29 cellular contexts compared by ENCODE assay signal in genomic region chr10:95048206-95048605, GRCh38. TPM values are rescaled to one million over a fixed set of nuclear protein-coding genes. Genes with fewer than 3 reads are reported as not detected.
"Had no signal": no experiment of that assay in that cellular context is flagged by ENCODE, and none has a peak within 500 bp of the region (broad histone marks: within the 10 kb centered on the region; RNA-seq: fewer than 3 reads in every experiment).

No MANE protein-coding gene starts in this region.

- H3K27ac ChIP-seq: ascending aorta, cardiac muscle cell, VCaP had no signal

- H3K36me3 ChIP-seq: ascending aorta, cardiac muscle cell had no signal

- H3K9me3 ChIP-seq: ascending aorta had no signal

- ATAC-seq: activated CD8-positive, alpha-beta T cell treated with anti-CD3 and anti-CD28 coated beads for 36 hours; activated naive CD8-positive, alpha-beta T cell treated with anti-CD3 and anti-CD28 coated beads, Interleukin-2, amount 50 U/mL, for 24 hours had no signal

- DNase-seq: activated B cell treated with CpG ODN at 0.5 μM for 24 hours; activated CD4-positive, alpha-beta memory T cell treated with anti-CD3 and anti-CD28 coated beads for 36 hours; activated CD4-positive, alpha-beta T cell treated with anti-CD3 and anti-CD28 coated beads for 4 hours; activated CD4-positive, alpha-beta T cell treated with anti-CD3 and anti-CD28 coated beads, Interleukin-2, amount 10 ng/mL, durations not matched to agents 24 days and 14 days; activated CD4-positive, alpha-beta T cell treated with anti-CD3 and anti-CD28 coated beads, Interleukin-2, amount 50 U/mL, for 1 hour; activated CD4-positive, alpha-beta T cell treated with anti-CD3 and anti-CD28 coated beads, Interleukin-2, amount 50 U/mL, for 4 hours; activated CD4-positive, CD25-positive, alpha-beta regulatory T cell treated with anti-CD3 and anti-CD28 coated beads, Interleukin-2, amount 50 U/mL, for 72 hours; activated CD8-positive, alpha-beta memory T cell treated with anti-CD3 and anti-CD28 coated beads, Interleukin-2, amount 50 U/mL, for 48 hours; activated CD8-positive, alpha-beta T cell treated with anti-CD3 and anti-CD28 coated beads for 36 hours; activated effector memory CD4-positive, alpha-beta T cell treated with Interleukin-2 at 50 U/mL for 16 hours; activated gamma-delta T cell; activated naive CD4-positive, alpha-beta T cell treated with anti-CD3 and anti-CD28 coated beads, Interleukin-2, amount 10 ng/mL, durations not matched to agents 7 days and 5 days; activated naive CD4-positive, alpha-beta T cell treated with Interleukin-2 at 50 U/mL for 16 hours; activated naive CD8-positive, alpha-beta T cell treated with anti-CD3 and anti-CD28 coated beads, Interleukin-2, amount 10 ng/mL, durations not matched to agents 7 days and 5 days; activated naive CD8-positive, alpha-beta T cell treated with anti-CD3 and anti-CD28 coated beads, Interleukin-2, amount 50 U/mL, for 24 hours; activated T-cell treated with anti-CD3 and anti-CD28 coated beads, Interleukin-2, amount 50 U/mL, for 24 hours; activated T-cell treated with anti-CD3 and anti-CD28 coated beads, Interleukin-2, amount 50 U/mL, for 48 hours; amygdala; anterior cingulate cortex; central memory CD4-positive, alpha-beta T cell; SW 1271; T-helper 1 cell; T-helper 2 cell; T-helper 9 cell had no signal

- H3K4me3 ChIP-seq: ascending aorta, cardiac muscle cell had no signal

- FAIRE-seq: bronchial epithelial cell, TTC549 had no signal

- H3K27me3 ChIP-seq: ascending aorta, cardiac muscle cell had no signal

- H3K4me1 ChIP-seq: ascending aorta had no signal

RNA-seq across cellular contexts. Expression of gene CYP2C8, which starts 21.1 kb away (rescaled TPM):
- total RNA-seq: activated CD4-positive, alpha-beta memory T cell treated with anti-CD3 and anti-CD28 coated beads for 36 hours; activated CD4-positive, alpha-beta T cell treated with anti-CD3 and anti-CD28 coated beads, Interleukin-2, amount 10 ng/mL, durations not matched to agents 24 days and 14 days; activated naive CD8-positive, alpha-beta T cell treated with anti-CD3 and anti-CD28 coated beads, Interleukin-2, amount 10 ng/mL, durations not matched to agents 7 days and 5 days; ascending aorta; bronchial epithelial cell had no signal
